ENCODE assay signal across 11 cellular contexts in genomic region chr13:33642374-33643065, GRCh38.
DNase-seq lines count a peak whose midpoint lies in the region; ATAC-seq, FAIRE-seq and TF ChIP-seq lines count a peak whose summit lies in the region.
"Had no signal": no experiment of that assay in that cellular context is flagged by ENCODE, and none has a peak within 500 bp of the region (broad histone marks: within the 10 kb centered on the region; RNA-seq: fewer than 3 reads in every experiment).

No MANE protein-coding gene starts in this region.

- TF ChIP-seq POLR2A in Peyer's patch (IDR thresholded peaks at IDR 0.05) = no peak

- TF ChIP-seq CTCF in Peyer's patch (IDR thresholded peaks at IDR 0.05) = no peak
- TF ChIP-seq CTCF in pancreas (IDR thresholded peaks at IDR 0.05) = no peak

- H3K36me3 ChIP-seq in Peyer's patch (no peaks in the 10 kb centered on the region), pancreas (no peaks in the 10 kb centered on the region)

- no peak overlapping the region for H3K27ac Mint-ChIP-seq in effector memory CD8-positive, alpha-beta T cell
- H3K27ac Mint-ChIP-seq: CD4-positive, alpha-beta memory T cell had no signal

- H3K9me3 Mint-ChIP-seq in effector memory CD8-positive, alpha-beta T cell = no peaks in the 10 kb centered on the region
- H3K9me3 Mint-ChIP-seq: CD4-positive, alpha-beta memory T cell had no signal

- H3K27me3 ChIP-seq in Peyer's patch = no peaks in the 10 kb centered on the region
- no peaks in the 10 kb centered on the region for H3K27me3 ChIP-seq in pancreas

- peak; percentile 75 for ATAC-seq in Right ventricle myocardium superior (ENCODE audit: poor library complexity)
- ATAC-seq in pancreas = peak; percentile 82 to 86 (median 84)
- ATAC-seq in effector memory CD8-positive, alpha-beta T cell (replicated peaks) = no peak

- no peak overlapping the region for H3K4me3 Mint-ChIP-seq in effector memory CD8-positive, alpha-beta T cell
- H3K4me3 Mint-ChIP-seq: CD4-positive, alpha-beta memory T cell had no signal

- peaks cover 0 to 5% of the 10 kb centered on the region in 2 donors for H3K4me1 Mint-ChIP-seq in effector memory CD8-positive, alpha-beta T cell (ENCODE audit: low read depth in 2 of 2)

- peak; percentile 67 for DNase-seq in AG20443 (ENCODE audit: low spot score)
- peak in 1 of 3 donors; percentile 57 for DNase-seq in Peyer's patch
- peak; percentile 57 for DNase-seq in Right ventricle myocardium superior
- DNase-seq in pancreas = peak in 3 of 6 donors; percentile 18 to 36 (median 31)
- no peak for DNase-seq in A172 (ENCODE audit: low spot score)
- DNase-seq in nucleus accumbens (lab: John Stamatoyannopoulos, UW) = no peak
- DNase-seq in effector memory CD8-positive, alpha-beta T cell = no peak
- DNase-seq in ACHN = no peak
- DNase-seq: CD4-positive, alpha-beta memory T cell; NCI-H1694 treated with DMSO at 0.1 percent for 48 hours; SK-N-SH had no signal

- no peaks in the 10 kb centered on the region for H3K36me3 Mint-ChIP-seq in effector memory CD8-positive, alpha-beta T cell (ENCODE audit: insufficient read depth)
- H3K36me3 Mint-ChIP-seq: CD4-positive, alpha-beta memory T cell had no signal

- H3K27ac ChIP-seq in Peyer's patch (peak overlapping the region; percentile 25 to 66 (median 52)), pancreas (peak overlapping the region in 2 of 4 donors; percentile 2 to 23)

- H3K4me3 ChIP-seq in Peyer's patch (no peak overlapping the region), pancreas (no peak overlapping the region)

- H3K9me3 ChIP-seq in Peyer's patch (no peaks in the 10 kb centered on the region), pancreas (no peaks in the 10 kb centered on the region)
- H3K9me3 ChIP-seq: SK-N-SH had no signal

- no peak for FAIRE-seq in pancreas (lab: Jason Lieb, UNC)

- WGBS in pancreas, 2 donors = 42 to 54% methylated on average over 7 of the region's 7 CpGs

- H3K27me3 Mint-ChIP-seq in effector memory CD8-positive, alpha-beta T cell = no peaks in the 10 kb centered on the region
- H3K27me3 Mint-ChIP-seq: CD4-positive, alpha-beta memory T cell had no signal

- H3K4me1 ChIP-seq in Peyer's patch (peaks cover 0 to 3% (median 0%) of the 10 kb centered on the region in 4 donors), pancreas (peaks cover 0 to 21% (median 10%) of the 10 kb centered on the region in 3 donors)

- intact Hi-C loops in Right ventricle myocardium superior (cut with DNase I) = no loop called here
- intact Hi-C loops in pancreas (cut with DNase I) = no loop called here

- in situ Hi-C loops in ACHN (cut with HindIII; ENCODE audit: low pct_ligation_motif_present, low pct_unique_long_range_greater_than_20kb, low sequenced_read_pairs) = no loop called here

Comparison
In these comparisons a context has a peak if more than half of its experiments do, and no peak if none do; other contexts are left out.
1. DNase-seq: peak in AG20443 (single experiment) and Right ventricle myocardium superior (single experiment); none in A172 (single experiment), nucleus accumbens (0 of 56), effector memory CD8-positive, alpha-beta T cell (0 of 3) and ACHN (single experiment).